In the genomic region with DNA sequence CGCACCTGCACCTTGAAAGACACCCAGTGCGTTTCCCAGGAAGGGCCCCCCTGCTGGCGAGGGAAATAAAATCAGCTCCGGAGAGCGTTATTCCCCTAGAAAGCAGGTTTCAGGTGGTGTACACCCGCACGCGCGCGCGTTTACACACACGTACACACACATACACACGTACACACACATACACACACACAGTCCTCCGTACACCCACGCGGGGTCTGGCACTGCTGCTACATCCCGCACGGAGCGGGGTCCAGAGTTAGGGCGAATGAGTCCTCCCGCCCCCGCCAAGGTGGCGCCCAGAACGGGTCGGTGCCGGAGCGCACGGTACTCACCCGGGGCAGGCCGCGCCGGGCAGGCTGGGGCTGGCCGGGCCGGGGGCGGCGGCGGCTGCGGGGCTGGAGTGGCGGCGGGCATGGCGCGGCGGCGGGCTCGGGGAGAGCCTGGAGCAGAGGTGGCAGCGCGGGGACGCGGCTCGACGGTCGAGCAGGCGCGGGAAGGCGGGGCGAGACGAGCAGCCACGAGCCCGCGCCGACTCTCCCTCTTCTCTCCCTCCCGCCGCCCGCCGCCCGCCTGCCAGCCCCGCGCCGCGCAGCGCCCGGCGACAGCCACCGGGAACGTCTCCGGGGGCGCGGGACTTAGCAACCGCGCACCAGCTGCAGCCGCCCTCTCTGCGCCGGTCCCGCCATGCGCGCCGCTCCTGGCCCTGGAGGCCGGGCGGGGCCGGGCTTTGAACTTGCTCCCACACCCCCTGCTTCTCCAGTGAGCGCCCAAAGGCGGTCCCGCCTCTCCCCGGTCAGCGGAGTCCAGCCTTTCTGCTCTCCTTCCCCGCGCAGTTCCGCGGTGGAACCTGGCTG, we compare ENCODE assay signal across 9 cellular contexts. TPM values are rescaled to one million over a fixed set of nuclear protein-coding genes. Genes with fewer than 3 reads are reported as not detected.
DNase-seq lines count a peak whose midpoint lies in the region; ATAC-seq, FAIRE-seq and TF ChIP-seq lines count a peak whose summit lies in the region.
"Had no signal": no experiment of that assay in that cellular context is flagged by ENCODE, and none has a peak within 500 bp of the region (broad histone marks: within the 10 kb centered on the region; RNA-seq: fewer than 3 reads in every experiment).

A gene with protein sequence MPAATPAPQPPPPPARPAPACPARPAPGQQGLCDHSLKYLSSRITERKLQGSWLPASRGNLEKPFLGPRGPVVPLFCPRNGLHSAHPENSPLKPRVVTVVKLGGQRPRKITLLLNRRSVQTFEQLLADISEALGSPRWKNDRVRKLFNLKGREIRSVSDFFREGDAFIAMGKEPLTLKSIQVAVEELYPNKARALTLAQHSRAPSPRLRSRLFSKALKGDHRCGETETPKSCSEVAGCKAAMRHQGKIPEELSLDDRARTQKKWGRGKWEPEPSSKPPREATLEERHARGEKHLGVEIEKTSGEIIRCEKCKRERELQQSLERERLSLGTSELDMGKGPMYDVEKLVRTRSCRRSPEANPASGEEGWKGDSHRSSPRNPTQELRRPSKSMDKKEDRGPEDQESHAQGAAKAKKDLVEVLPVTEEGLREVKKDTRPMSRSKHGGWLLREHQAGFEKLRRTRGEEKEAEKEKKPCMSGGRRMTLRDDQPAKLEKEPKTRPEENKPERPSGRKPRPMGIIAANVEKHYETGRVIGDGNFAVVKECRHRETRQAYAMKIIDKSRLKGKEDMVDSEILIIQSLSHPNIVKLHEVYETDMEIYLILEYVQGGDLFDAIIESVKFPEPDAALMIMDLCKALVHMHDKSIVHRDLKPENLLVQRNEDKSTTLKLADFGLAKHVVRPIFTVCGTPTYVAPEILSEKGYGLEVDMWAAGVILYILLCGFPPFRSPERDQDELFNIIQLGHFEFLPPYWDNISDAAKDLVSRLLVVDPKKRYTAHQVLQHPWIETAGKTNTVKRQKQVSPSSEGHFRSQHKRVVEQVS (minus strand): TSS at position 704 of the 854 bp plus-strand sequence. CDS start 290 bp downstream, at position 414.

- no peaks in the 10 kb centered on the region for H3K9me3 ChIP-seq in keratinocyte (ENCODE audit: control insufficient read depth, low read depth, low read length)
- no peaks in the 10 kb centered on the region for H3K9me3 ChIP-seq in suprapubic skin

- H3K4me3 Mint-ChIP-seq in activated naive CD8-positive, alpha-beta T cell treated with anti-CD3 and anti-CD28 coated beads for 36 hours = peak within 1 kb of the TSS; percentile 60

- dilution Hi-C loops in keratinocyte (cut with MboI; ENCODE audit: extremely low pct_ligation_motif_present, low sequenced_read_pairs) = no loop called here

- no peaks in the 10 kb centered on the region for H3K36me3 ChIP-seq in keratinocyte (ENCODE audit: control insufficient read depth in 2 of 2, extremely low read depth in 1 of 2, insufficient read depth in 2 of 2, low read length in 2 of 2)
- H3K36me3 ChIP-seq in suprapubic skin = no peaks in the 10 kb centered on the region

- no peak within 1 kb of the TSS for H2AFZ ChIP-seq in keratinocyte (ENCODE audit: control insufficient read depth, low read length)

- H3K9ac ChIP-seq in keratinocyte (ENCODE audit: control insufficient read depth, extremely low read depth, insufficient read depth, low read length) = no peak within 1 kb of the TSS

- FAIRE-seq in keratinocyte (lab: Jason Lieb, UNC) = no peak

- H3K27me3 ChIP-seq in keratinocyte (ENCODE audit: control insufficient read depth, extremely low read depth, insufficient read depth, low read length) (peaks cover 43% of the 10 kb centered on the region), suprapubic skin (peaks cover 54% of the 10 kb centered on the region)

- DNase-seq in activated CD4-positive, alpha-beta T cell treated with anti-CD3 and anti-CD28 coated beads for 48 hours = peak; percentile 37
- no peak for DNase-seq in activated CD4-positive, alpha-beta T cell treated with anti-CD3 and anti-CD28 coated beads, Interleukin-2, amount 50 U/mL, for 4 hours
- DNase-seq in activated naive CD8-positive, alpha-beta T cell treated with anti-CD3 and anti-CD28 coated beads for 36 hours = peak; percentile 19
- DNase-seq in keratinocyte (ENCODE audit: low read depth, low spot score) = no peak
- DNase-seq in suprapubic skin (ENCODE audit: low spot score in 2 of 2) = no peak
- no peak for DNase-seq in NOMO-1 treated with DMSO at 0.1 percent for 48 hours (lab: John Stamatoyannopoulos, UW; ENCODE audit: unreplicated experiment)
- no peak for DNase-seq in RPMI8226
- DNase-seq: DND-41 had no signal

- peaks cover 4% of the 10 kb centered on the region for H3K4me1 Mint-ChIP-seq in activated naive CD8-positive, alpha-beta T cell treated with anti-CD3 and anti-CD28 coated beads for 36 hours

- no peaks in the 10 kb centered on the region for H3K9me1 ChIP-seq in keratinocyte (ENCODE audit: control insufficient read depth, extremely low read depth, insufficient read depth, low read length)

- H3K36me3 Mint-ChIP-seq in activated naive CD8-positive, alpha-beta T cell treated with anti-CD3 and anti-CD28 coated beads for 36 hours = no peaks in the 10 kb centered on the region

- H3K4me1 ChIP-seq in keratinocyte (ENCODE audit: control insufficient read depth, extremely low read depth, insufficient read depth, low read length) (peaks cover 2% of the 10 kb centered on the region), suprapubic skin (peaks cover 12% of the 10 kb centered on the region)

- no peak for TF ChIP-seq POLR2A in suprapubic skin (IDR thresholded peaks at IDR 0.05)

- H3K27ac Mint-ChIP-seq in activated naive CD8-positive, alpha-beta T cell treated with anti-CD3 and anti-CD28 coated beads for 36 hours = no peak within 1 kb of the TSS

- TF ChIP-seq EP300 in suprapubic skin (IDR thresholded peaks at IDR 0.05) = no peak

- WGBS in suprapubic skin = 4% methylated on average over 30 of the region's 99 CpGs

- TF ChIP-seq CTCF in keratinocyte (optimal IDR thresholded peaks at IDR 0.05 in 1 of 3, IDR thresholded peaks at IDR 0.05 in 1 of 3, conservative IDR thresholded peaks at IDR 0.05 in 1 of 3; ENCODE audit: extremely low read depth in 1 of 3, insufficient read depth in 2 of 3, low read length in 3 of 3) = peak in 1 of 3 experiments; percentile 10
- no peak for TF ChIP-seq CTCF in suprapubic skin (IDR thresholded peaks at IDR 0.05)

- H3K4me3 ChIP-seq in keratinocyte (ENCODE audit: control insufficient read depth in 2 of 3, extremely low read depth in 1 of 3, insufficient read depth in 2 of 3, low read depth in 1 of 3, low read length in 3 of 3) (no peak within 1 kb of the TSS), suprapubic skin (peak within 1 kb of the TSS; percentile 53)

- no peak for ATAC-seq in HG03097 (IDR thresholded peaks at IDR 0.05; ENCODE audit: low FRiP score, unreplicated experiment)

- H3K27ac ChIP-seq in keratinocyte (ENCODE audit: control insufficient read depth, insufficient read depth, low read length) (no peak within 1 kb of the TSS), suprapubic skin (no peak within 1 kb of the TSS)

- peaks cover 2% of the 10 kb centered on the region for H4K20me1 ChIP-seq in keratinocyte (ENCODE audit: control insufficient read depth, extremely low read depth, insufficient read depth, low read length)

- H3K27me3 Mint-ChIP-seq in activated naive CD8-positive, alpha-beta T cell treated with anti-CD3 and anti-CD28 coated beads for 36 hours = peaks cover 70% of the 10 kb centered on the region

- no peaks in the 10 kb centered on the region for H3K79me2 ChIP-seq in keratinocyte (ENCODE audit: control insufficient read depth, insufficient read depth, low read length)

- H3K9me3 Mint-ChIP-seq in activated naive CD8-positive, alpha-beta T cell treated with anti-CD3 and anti-CD28 coated beads for 36 hours = no peaks in the 10 kb centered on the region

- H3K4me2 ChIP-seq in keratinocyte (ENCODE audit: control insufficient read depth, extremely low read depth, insufficient read depth, low read depth, low read length) = peak within 1 kb of the TSS; percentile 43

RNA-seq across cellular contexts. Expression of the gene that starts here (rescaled TPM):
- total RNA-seq in activated naive CD8-positive, alpha-beta T cell treated with anti-CD3 and anti-CD28 coated beads for 36 hours = under 1 TPM; 0.10 to 0.72 TPM
- polyA plus RNA-seq in keratinocyte = not detected in 3 replicates
- polyA plus RNA-seq in keratinocyte (2011; ENCODE audit: low read depth) = not detected
- not detected in 2 replicates for polyA plus RNA-seq in keratinocyte (2011; cell fraction: cytosol; rRNA removed)
- not detected in 2 replicates for polyA plus RNA-seq in keratinocyte (2011; cell fraction: nucleus; rRNA removed)
- not detected in 2 replicates for polyA plus RNA-seq in keratinocyte (2012; ENCODE audit: low replicate concordance)
- polyA minus RNA-seq in keratinocyte = not detected in 3 replicates
- not detected for polyA minus RNA-seq in keratinocyte (2011; cell fraction: cytosol; rRNA and poly(A)+ RNA removed)
- polyA minus RNA-seq in keratinocyte (2011; cell fraction: nucleus; rRNA and poly(A)+ RNA removed) = not detected in 2 replicates
- total RNA-seq in suprapubic skin = under 1 TPM in 3 of 4 donors, not detected in 1; 0.08 to 0.64 (median 0.08) TPM

Comparison
In these comparisons a context has a peak if more than half of its experiments do, and no peak if none do; other contexts are left out.
1. Peak in DNase-seq in activated naive CD8-positive, alpha-beta T cell treated with anti-CD3 and anti-CD28 coated beads for 36 hours; RNA of the gene not detected or under 1 TPM.